Comparison of ENCODE assay signal across 1 cellular context in the genomic region with DNA sequence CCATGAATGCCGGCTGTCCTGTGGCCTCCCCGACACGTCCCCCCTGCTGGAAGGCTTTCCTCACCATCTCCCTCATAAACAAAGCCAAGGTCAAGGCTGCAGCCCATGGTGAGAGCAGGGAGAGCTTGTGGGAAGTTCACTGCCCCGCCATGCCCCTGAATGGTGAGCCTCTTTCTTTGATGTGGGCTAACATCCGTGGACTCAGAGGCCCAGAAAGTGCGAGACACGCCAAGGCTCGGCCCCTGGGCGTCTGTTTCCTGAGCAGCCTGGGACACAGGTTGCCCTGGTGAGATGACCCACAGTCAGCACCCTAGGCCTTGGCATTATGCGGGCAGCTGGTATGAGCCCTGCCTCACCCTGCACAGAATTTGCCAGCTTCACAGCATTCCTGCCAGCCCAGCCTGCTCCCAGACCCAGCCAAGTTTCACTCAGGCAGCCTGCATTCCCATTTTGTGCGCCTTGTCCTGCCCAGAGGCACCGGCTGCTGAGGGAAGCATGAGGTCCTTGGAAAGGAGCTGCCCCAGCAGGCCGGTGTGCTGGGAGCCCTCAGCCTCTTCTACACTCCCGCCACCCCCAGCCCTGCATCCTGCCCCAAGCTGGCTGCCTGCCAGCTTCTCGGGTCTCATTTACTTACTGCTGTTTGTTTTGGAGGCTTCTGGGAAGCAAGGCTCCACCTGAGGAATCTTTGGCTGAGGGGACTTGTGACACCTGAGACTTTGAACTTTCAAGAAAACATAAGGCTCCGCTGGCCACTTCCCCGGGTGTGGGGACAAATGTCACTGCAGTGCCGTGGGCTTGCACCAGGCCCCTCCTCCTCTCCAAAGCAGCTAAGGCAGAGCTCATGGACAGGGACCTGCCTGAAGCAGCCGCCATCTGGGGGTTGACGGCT.
A peak's percentile ranks its signal among the peaks of the same experiment; 100 is the strongest.
TF ChIP-seq lines count a peak whose summit lies in the region.

No MANE protein-coding gene starts in this region.

TF ChIP-seq in HepG2, 621 proteins besides CTCF, POLR2A, EP300 and RAD21 (continued from another document and continues in another):
- TF ChIP-seq ARID5B (CRISPR knock-in tag; IDR thresholded peaks at IDR 0.05) = peak; percentile 100
- no peak for TF ChIP-seq ARNT (IDR thresholded peaks at IDR 0.05)
- TF ChIP-seq, protein P1, sequence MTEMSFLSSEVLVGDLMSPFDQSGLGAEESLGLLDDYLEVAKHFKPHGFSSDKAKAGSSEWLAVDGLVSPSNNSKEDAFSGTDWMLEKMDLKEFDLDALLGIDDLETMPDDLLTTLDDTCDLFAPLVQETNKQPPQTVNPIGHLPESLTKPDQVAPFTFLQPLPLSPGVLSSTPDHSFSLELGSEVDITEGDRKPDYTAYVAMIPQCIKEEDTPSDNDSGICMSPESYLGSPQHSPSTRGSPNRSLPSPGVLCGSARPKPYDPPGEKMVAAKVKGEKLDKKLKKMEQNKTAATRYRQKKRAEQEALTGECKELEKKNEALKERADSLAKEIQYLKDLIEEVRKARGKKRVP (CRISPR knock-in tag; IDR thresholded peaks at IDR 0.05) = peak in 1 of 2 experiments; percentile 56; a peak in 1 of 4 replicates
- TF ChIP-seq ZNF24 (IDR thresholded peaks at IDR 0.05) = no peak
- TF ChIP-seq ZNF891 (CRISPR knock-in tag; IDR thresholded peaks at IDR 0.05) = no peak; the same call in 1 of the 2 replicates
- no peak for TF ChIP-seq DBP (CRISPR knock-in tag; IDR thresholded peaks at IDR 0.05; ENCODE audit: not compliant biosample characterization)
- TF ChIP-seq ZNF720 (CRISPR knock-in tag; IDR thresholded peaks at IDR 0.05) = no peak
- peak; percentile 83; the same call in 1 of the 2 replicates for TF ChIP-seq GATA4 (IDR thresholded peaks at IDR 0.05; ENCODE audit: borderline replicate concordance, low read depth)
- TF ChIP-seq TRIM24 (CRISPR knock-in tag; IDR thresholded peaks at IDR 0.05) = 0 out of 2 replicates have a peak, but pooled peaks have one; percentile 60
- TF ChIP-seq SRY (CRISPR knock-in tag; IDR thresholded peaks at IDR 0.05) = peak; percentile 66; the same call in 1 of the 2 replicates
- no peak for TF ChIP-seq ZNF33A (CRISPR knock-in tag; IDR thresholded peaks at IDR 0.05; ENCODE audit: borderline replicate concordance)
- TF ChIP-seq ZSCAN25 (CRISPR knock-in tag; IDR thresholded peaks at IDR 0.05) = peak; percentile 91
- no peak for TF ChIP-seq SMAD1 (CRISPR knock-in tag; IDR thresholded peaks at IDR 0.05; ENCODE audit: borderline replicate concordance, low read depth)
- TF ChIP-seq ZNF549 (CRISPR knock-in tag; IDR thresholded peaks at IDR 0.05) = no peak
- TF ChIP-seq IKZF4 (CRISPR knock-in tag; IDR thresholded peaks at IDR 0.05; ENCODE audit: borderline replicate concordance, low read depth, not compliant biosample characterization) = peak; percentile 54
- TF ChIP-seq, protein P2, sequence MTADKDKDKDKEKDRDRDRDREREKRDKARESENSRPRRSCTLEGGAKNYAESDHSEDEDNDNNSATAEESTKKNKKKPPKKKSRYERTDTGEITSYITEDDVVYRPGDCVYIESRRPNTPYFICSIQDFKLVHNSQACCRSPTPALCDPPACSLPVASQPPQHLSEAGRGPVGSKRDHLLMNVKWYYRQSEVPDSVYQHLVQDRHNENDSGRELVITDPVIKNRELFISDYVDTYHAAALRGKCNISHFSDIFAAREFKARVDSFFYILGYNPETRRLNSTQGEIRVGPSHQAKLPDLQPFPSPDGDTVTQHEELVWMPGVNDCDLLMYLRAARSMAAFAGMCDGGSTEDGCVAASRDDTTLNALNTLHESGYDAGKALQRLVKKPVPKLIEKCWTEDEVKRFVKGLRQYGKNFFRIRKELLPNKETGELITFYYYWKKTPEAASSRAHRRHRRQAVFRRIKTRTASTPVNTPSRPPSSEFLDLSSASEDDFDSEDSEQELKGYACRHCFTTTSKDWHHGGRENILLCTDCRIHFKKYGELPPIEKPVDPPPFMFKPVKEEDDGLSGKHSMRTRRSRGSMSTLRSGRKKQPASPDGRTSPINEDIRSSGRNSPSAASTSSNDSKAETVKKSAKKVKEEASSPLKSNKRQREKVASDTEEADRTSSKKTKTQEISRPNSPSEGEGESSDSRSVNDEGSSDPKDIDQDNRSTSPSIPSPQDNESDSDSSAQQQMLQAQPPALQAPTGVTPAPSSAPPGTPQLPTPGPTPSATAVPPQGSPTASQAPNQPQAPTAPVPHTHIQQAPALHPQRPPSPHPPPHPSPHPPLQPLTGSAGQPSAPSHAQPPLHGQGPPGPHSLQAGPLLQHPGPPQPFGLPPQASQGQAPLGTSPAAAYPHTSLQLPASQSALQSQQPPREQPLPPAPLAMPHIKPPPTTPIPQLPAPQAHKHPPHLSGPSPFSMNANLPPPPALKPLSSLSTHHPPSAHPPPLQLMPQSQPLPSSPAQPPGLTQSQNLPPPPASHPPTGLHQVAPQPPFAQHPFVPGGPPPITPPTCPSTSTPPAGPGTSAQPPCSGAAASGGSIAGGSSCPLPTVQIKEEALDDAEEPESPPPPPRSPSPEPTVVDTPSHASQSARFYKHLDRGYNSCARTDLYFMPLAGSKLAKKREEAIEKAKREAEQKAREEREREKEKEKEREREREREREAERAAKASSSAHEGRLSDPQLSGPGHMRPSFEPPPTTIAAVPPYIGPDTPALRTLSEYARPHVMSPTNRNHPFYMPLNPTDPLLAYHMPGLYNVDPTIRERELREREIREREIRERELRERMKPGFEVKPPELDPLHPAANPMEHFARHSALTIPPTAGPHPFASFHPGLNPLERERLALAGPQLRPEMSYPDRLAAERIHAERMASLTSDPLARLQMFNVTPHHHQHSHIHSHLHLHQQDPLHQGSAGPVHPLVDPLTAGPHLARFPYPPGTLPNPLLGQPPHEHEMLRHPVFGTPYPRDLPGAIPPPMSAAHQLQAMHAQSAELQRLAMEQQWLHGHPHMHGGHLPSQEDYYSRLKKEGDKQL (CRISPR knock-in tag; IDR thresholded peaks at IDR 0.05; ENCODE audit: low read depth) = peak; percentile 95
- no peak for TF ChIP-seq ZIK1 (CRISPR knock-in tag; IDR thresholded peaks at IDR 0.05; ENCODE audit: borderline replicate concordance, low read depth)
- no peak for TF ChIP-seq ZBTB1 (CRISPR knock-in tag; IDR thresholded peaks at IDR 0.05; ENCODE audit: borderline replicate concordance)
- TF ChIP-seq HOXD1 (CRISPR knock-in tag; IDR thresholded peaks at IDR 0.05) = peak; percentile 62; the same call in 1 of the 2 replicates
- TF ChIP-seq ZNF691 (CRISPR knock-in tag; IDR thresholded peaks at IDR 0.05; ENCODE audit: borderline replicate concordance, low read depth) = 0 out of 2 replicates have a peak, but pooled peaks have one; percentile 73
- peak; percentile 70 for TF ChIP-seq KDM1A (CRISPR knock-in tag; IDR thresholded peaks at IDR 0.05)
- TF ChIP-seq STAG1 (CRISPR knock-in tag; IDR thresholded peaks at IDR 0.05) = peak; percentile 19
- TF ChIP-seq, protein P3, sequence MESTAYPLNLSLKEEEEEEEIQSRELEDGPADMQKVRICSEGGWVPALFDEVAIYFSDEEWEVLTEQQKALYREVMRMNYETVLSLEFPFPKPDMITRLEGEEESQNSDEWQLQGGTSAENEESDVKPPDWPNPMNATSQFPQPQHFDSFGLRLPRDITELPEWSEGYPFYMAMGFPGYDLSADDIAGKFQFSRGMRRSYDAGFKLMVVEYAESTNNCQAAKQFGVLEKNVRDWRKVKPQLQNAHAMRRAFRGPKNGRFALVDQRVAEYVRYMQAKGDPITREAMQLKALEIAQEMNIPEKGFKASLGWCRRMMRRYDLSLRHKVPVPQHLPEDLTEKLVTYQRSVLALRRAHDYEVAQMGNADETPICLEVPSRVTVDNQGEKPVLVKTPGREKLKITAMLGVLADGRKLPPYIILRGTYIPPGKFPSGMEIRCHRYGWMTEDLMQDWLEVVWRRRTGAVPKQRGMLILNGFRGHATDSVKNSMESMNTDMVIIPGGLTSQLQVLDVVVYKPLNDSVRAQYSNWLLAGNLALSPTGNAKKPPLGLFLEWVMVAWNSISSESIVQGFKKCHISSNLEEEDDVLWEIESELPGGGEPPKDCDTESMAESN (CRISPR knock-in tag; conservative IDR thresholded peaks at IDR 0.05) = peak; percentile 66; the same call in 1 of the 2 replicates
- TF ChIP-seq HIVEP1 (CRISPR knock-in tag; IDR thresholded peaks at IDR 0.05) = peak; percentile 64; the same call in 1 of the 2 replicates
- no peak for TF ChIP-seq KLF15 (CRISPR knock-in tag; IDR thresholded peaks at IDR 0.05; ENCODE audit: borderline replicate concordance)
- TF ChIP-seq MTF1 (CRISPR knock-in tag; IDR thresholded peaks at IDR 0.05) = no peak
- TF ChIP-seq ZNF383 (CRISPR knock-in tag; IDR thresholded peaks at IDR 0.05; ENCODE audit: borderline replicate concordance) = no peak
- 0 out of 2 replicates have a peak, but pooled peaks have one; percentile 27 for TF ChIP-seq ZNF280B (CRISPR knock-in tag; IDR thresholded peaks at IDR 0.05; ENCODE audit: borderline replicate concordance)
- no peak for TF ChIP-seq ZEB1 (IDR thresholded peaks at IDR 0.05; ENCODE audit: insufficient replicate concordance, low read depth)
- no peak for TF ChIP-seq ZNF616 (CRISPR knock-in tag; IDR thresholded peaks at IDR 0.05; ENCODE audit: low read depth)
- peak; percentile 84 for TF ChIP-seq ELF3 (CRISPR knock-in tag; IDR thresholded peaks at IDR 0.05)
- peak; percentile 69 for TF ChIP-seq ZNF205 (CRISPR knock-in tag; IDR thresholded peaks at IDR 0.05)
- peak; percentile 56; the same call in 1 of the 2 replicates for TF ChIP-seq YEATS2 (CRISPR knock-in tag; IDR thresholded peaks at IDR 0.05; ENCODE audit: borderline replicate concordance)
- peak; percentile 73; the same call in 1 of the 2 replicates for TF ChIP-seq ZNF747 (CRISPR knock-in tag; IDR thresholded peaks at IDR 0.05; ENCODE audit: borderline replicate concordance)
- TF ChIP-seq ZNF615 (CRISPR knock-in tag; IDR thresholded peaks at IDR 0.05; ENCODE audit: borderline replicate concordance) = peak; percentile 58; the same call in 1 of the 2 replicates
